In the genomic region with DNA sequence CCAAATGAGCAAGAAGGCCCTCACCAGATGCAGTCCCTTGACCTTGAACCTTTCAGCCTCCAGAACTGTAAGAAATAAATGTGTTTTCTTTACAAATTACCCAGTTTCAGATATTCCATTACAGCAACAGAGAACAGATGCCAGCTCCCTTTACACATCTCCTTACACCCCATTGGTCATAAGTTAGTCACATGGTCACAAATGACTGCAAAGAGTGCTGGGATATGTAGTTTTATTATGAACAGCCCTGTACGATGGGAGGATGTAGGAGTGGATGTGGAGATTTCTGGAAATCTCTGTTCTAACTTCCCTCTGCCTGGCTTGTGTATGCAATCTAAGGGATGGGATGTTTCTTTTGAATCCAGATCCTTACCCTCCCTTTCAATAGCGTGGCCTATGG, we compare ENCODE assay signal across 8 cellular contexts. TPM values are rescaled to one million over a fixed set of nuclear protein-coding genes. Genes with fewer than 3 reads are reported as not detected.
DNase-seq lines count a peak whose midpoint lies in the region; ATAC-seq and TF ChIP-seq lines count a peak whose summit lies in the region.

No MANE protein-coding gene starts in this region.

- peaks cover 0 to 6% (median 0%) of the 10 kb centered on the region in 11 donors for H3K9me3 Mint-ChIP-seq in naive thymus-derived CD4-positive, alpha-beta T cell
- no peaks in the 10 kb centered on the region for H3K9me3 Mint-ChIP-seq in nephron progenitor cell
- no peaks in the 10 kb centered on the region for H3K9me3 Mint-ChIP-seq in activated T-helper 2 cell treated with anti-CD3 and anti-CD28 coated beads, Interferon-gamma antibody, Interleukin-2, Interleukin-4, amounts not matched to agents 10 μg/mL and 5 μg/mL and 100 μg/mL, durations not matched to agents 14 hours and 24 hours and 36 hours

- H3K27ac Mint-ChIP-seq in naive thymus-derived CD4-positive, alpha-beta T cell, result no peak overlapping the region
- H3K27ac Mint-ChIP-seq in nephron progenitor cell, result no peak overlapping the region
- no peak overlapping the region for H3K27ac Mint-ChIP-seq in activated T-helper 2 cell treated with anti-CD3 and anti-CD28 coated beads, Interferon-gamma antibody, Interleukin-2, Interleukin-4, amounts not matched to agents 10 μg/mL and 5 μg/mL and 100 μg/mL, durations not matched to agents 14 hours and 24 hours and 36 hours

- no peak overlapping the region for H3K27ac ChIP-seq in naive thymus-derived CD4-positive, alpha-beta T cell (ENCODE audit: low read depth, low read length)

- no peaks in the 10 kb centered on the region for H3K36me3 Mint-ChIP-seq in naive thymus-derived CD4-positive, alpha-beta T cell
- H3K36me3 Mint-ChIP-seq in nephron progenitor cell (ENCODE audit: low read depth), result no peaks in the 10 kb centered on the region
- no peaks in the 10 kb centered on the region for H3K36me3 Mint-ChIP-seq in activated T-helper 2 cell treated with anti-CD3 and anti-CD28 coated beads, Interferon-gamma antibody, Interleukin-2, Interleukin-4, amounts not matched to agents 10 μg/mL and 5 μg/mL and 100 μg/mL, durations not matched to agents 14 hours and 24 hours and 36 hours (ENCODE audit: low read depth)

- DNase-seq in DMS153 (lab: John Stamatoyannopoulos, UW), result peak; percentile 56
- DNase-seq in NCI-H446 (lab: John Stamatoyannopoulos, UW), result peak; percentile 48 to 61
- DNase-seq in T47D (ENCODE audit: low read depth in 1 of 2, low spot score in 1 of 2), result peak; percentile 73 to 84
- DNase-seq in naive thymus-derived CD4-positive, alpha-beta T cell, result peak in 1 of 9 donors; percentile 29
- DNase-seq in nephron progenitor cell, result no peak
- no peak for DNase-seq in activated T-helper 2 cell treated with anti-CD3 and anti-CD28 coated beads, Interferon-gamma antibody, Interleukin-2, Interleukin-4, amounts not matched to agents 10 μg/mL and 5 μg/mL and 100 μg/mL, durations not matched to agents 14 hours and 24 hours and 36 hours (ENCODE audit: low spot score)

- no peaks in the 10 kb centered on the region for H3K27me3 ChIP-seq in naive thymus-derived CD4-positive, alpha-beta T cell (ENCODE audit: control insufficient read depth in 2 of 2, insufficient read depth in 2 of 2, low read length in 2 of 2)

- no peaks in the 10 kb centered on the region for H3K36me3 ChIP-seq in naive thymus-derived CD4-positive, alpha-beta T cell (ENCODE audit: control insufficient read depth in 2 of 3, insufficient read depth in 3 of 3, low read length in 3 of 3)

- intact Hi-C loops in naive thymus-derived CD4-positive, alpha-beta T cell (cut with micrococcal nuclease), result no loop called here
- intact Hi-C loops in activated T-helper 2 cell treated with anti-CD3 and anti-CD28 coated beads, Interferon-gamma antibody, Interleukin-2, Interleukin-4, amounts not matched to agents 10 μg/mL and 5 μg/mL and 100 μg/mL, durations not matched to agents 14 hours and 24 hours and 36 hours (cut with micrococcal nuclease), result no loop called here

- POLR2A ChIA-PET in naive thymus-derived CD4-positive, alpha-beta T cell (lab: Charles Lee), result no interaction called here

- H3K9me3 ChIP-seq in naive thymus-derived CD4-positive, alpha-beta T cell (ENCODE audit: control insufficient read depth in 2 of 3, low read length in 3 of 3), result no peaks in the 10 kb centered on the region

- ATAC-seq in GM21723 (IDR thresholded peaks at IDR 0.05; ENCODE audit: unreplicated experiment), result peak; percentile 72
- ATAC-seq in naive thymus-derived CD4-positive, alpha-beta T cell, result peak; percentile 77
- ATAC-seq in GM19397 (IDR thresholded peaks at IDR 0.05; ENCODE audit: unreplicated experiment), result no peak

- no peaks in the 10 kb centered on the region for H3K4me1 ChIP-seq in naive thymus-derived CD4-positive, alpha-beta T cell (ENCODE audit: control insufficient read depth in 2 of 2, insufficient read depth in 2 of 2, low read length in 2 of 2)

- no peak overlapping the region for H3K4me3 ChIP-seq in naive thymus-derived CD4-positive, alpha-beta T cell (ENCODE audit: low read length)

- peaks cover 0 to 23% (median 10%) of the 10 kb centered on the region in 5 donors for H3K27me3 Mint-ChIP-seq in naive thymus-derived CD4-positive, alpha-beta T cell
- H3K27me3 Mint-ChIP-seq in nephron progenitor cell (ENCODE audit: low read depth, poor library complexity), result peaks cover 22% of the 10 kb centered on the region
- peaks cover 10% of the 10 kb centered on the region for H3K27me3 Mint-ChIP-seq in activated T-helper 2 cell treated with anti-CD3 and anti-CD28 coated beads, Interferon-gamma antibody, Interleukin-2, Interleukin-4, amounts not matched to agents 10 μg/mL and 5 μg/mL and 100 μg/mL, durations not matched to agents 14 hours and 24 hours and 36 hours (ENCODE audit: low read depth)

- no peak overlapping the region for H3K4me3 Mint-ChIP-seq in naive thymus-derived CD4-positive, alpha-beta T cell
- no peak overlapping the region for H3K4me3 Mint-ChIP-seq in nephron progenitor cell
- H3K4me3 Mint-ChIP-seq in activated T-helper 2 cell treated with anti-CD3 and anti-CD28 coated beads, Interferon-gamma antibody, Interleukin-2, Interleukin-4, amounts not matched to agents 10 μg/mL and 5 μg/mL and 100 μg/mL, durations not matched to agents 14 hours and 24 hours and 36 hours (ENCODE audit: low read depth), result no peak overlapping the region

- H3K4me1 Mint-ChIP-seq in naive thymus-derived CD4-positive, alpha-beta T cell, result peaks cover 0 to 5% (median 0%) of the 10 kb centered on the region in 7 donors
- peaks cover 47% of the 10 kb centered on the region for H3K4me1 Mint-ChIP-seq in nephron progenitor cell
- H3K4me1 Mint-ChIP-seq in activated T-helper 2 cell treated with anti-CD3 and anti-CD28 coated beads, Interferon-gamma antibody, Interleukin-2, Interleukin-4, amounts not matched to agents 10 μg/mL and 5 μg/mL and 100 μg/mL, durations not matched to agents 14 hours and 24 hours and 36 hours (ENCODE audit: low read depth), result no peaks in the 10 kb centered on the region

- in situ Hi-C loops in T47D (cut with HindIII; ENCODE audit: low pct_unique_long_range_greater_than_20kb, low sequenced_read_pairs), result no loop called here

- TF ChIP-seq CTCF in nephron progenitor cell (IDR thresholded peaks at IDR 0.05), result no peak

- CTCF ChIA-PET in naive thymus-derived CD4-positive, alpha-beta T cell (lab: Charles Lee), result no interaction called here

RNA-seq across cellular contexts. Expression of a gene that starts 13.3 kb away (rescaled TPM):
- 1,000 to 10,000 TPM; 1,097 to 2,553 (median 2,002) TPM for total RNA-seq in naive thymus-derived CD4-positive, alpha-beta T cell
- 1,000 to 10,000 TPM; 1,479 to 2,523 TPM for polyA plus RNA-seq in naive thymus-derived CD4-positive, alpha-beta T cell
- 1,248 and 1,338 TPM in 2 replicates for total RNA-seq in activated T-helper 2 cell treated with anti-CD3 and anti-CD28 coated beads, Interferon-gamma antibody, Interleukin-2, Interleukin-4, amounts not matched to agents 10 μg/mL and 5 μg/mL and 100 μg/mL, durations not matched to agents 14 hours and 24 hours and 36 hours

RNA-seq across cellular contexts. Expression of a gene that starts 23.2 kb away (rescaled TPM):
- 10 to 100 TPM in 2 of 5 experiments, 1 to 10 TPM in 3; 5.5 to 15.8 (median 9.9) TPM for total RNA-seq in naive thymus-derived CD4-positive, alpha-beta T cell
- polyA plus RNA-seq in naive thymus-derived CD4-positive, alpha-beta T cell, result 1 to 10 TPM; 1.9 to 2.0 TPM
- total RNA-seq in activated T-helper 2 cell treated with anti-CD3 and anti-CD28 coated beads, Interferon-gamma antibody, Interleukin-2, Interleukin-4, amounts not matched to agents 10 μg/mL and 5 μg/mL and 100 μg/mL, durations not matched to agents 14 hours and 24 hours and 36 hours, result 17.0 and 19.6 TPM in 2 replicates

Comparison
In these comparisons a context has a peak if more than half of its experiments do, and no peak if none do; other contexts are left out.
1. DNase-seq: peak in DMS153 (single experiment), NCI-H446 (2 of 2) and T47D (2 of 2); none in nephron progenitor cell (single experiment) and activated T-helper 2 cell treated with anti-CD3 and anti-CD28 coated beads, Interferon-gamma antibody, Interleukin-2, Interleukin-4, amounts not matched to agents 10 μg/mL and 5 μg/mL and 100 μg/mL, durations not matched to agents 14 hours and 24 hours and 36 hours (single experiment).